ENCODE assay signal across 12 cellular contexts in genomic region chr2:169663247-169663646, GRCh38. TPM values are rescaled to one million over a fixed set of nuclear protein-coding genes. Genes with fewer than 3 reads are reported as not detected.
"Had no signal": no experiment of that assay in that cellular context is flagged by ENCODE, and none has a peak within 500 bp of the region (broad histone marks: within the 10 kb centered on the region; RNA-seq: fewer than 3 reads in every experiment).

No MANE protein-coding gene starts in this region.

- H2AFZ ChIP-seq: GM23248, GM23338 had no signal

- H3K9ac ChIP-seq: GM23248 had no signal

- FAIRE-seq: H1, H54 had no signal

- ATAC-seq: GM23338, HCT116 had no signal

- H3K36me3 ChIP-seq: HAP-1 had no signal

- H3K9me3 ChIP-seq: HAP-1 had no signal

- H3K4me1 ChIP-seq: HAP-1 had no signal

- DNase-seq: GM23248, GOT3, H7, H9, HCEC 1CT, HFFc6 had no signal

- H3K27ac ChIP-seq: GM23248 had no signal

- H3K4me2 ChIP-seq: GM23338 had no signal

- H3K4me3 ChIP-seq: GM23248, GM23338, HAP-1 had no signal

RNA-seq across cellular contexts. Expression of gene CFAP210, which starts 31.0 kb away (rescaled TPM):
- total RNA-seq: GM23248, GM23338, H4 had no signal
